ENCODE assay signal across 20 cellular contexts in the genomic region with DNA sequence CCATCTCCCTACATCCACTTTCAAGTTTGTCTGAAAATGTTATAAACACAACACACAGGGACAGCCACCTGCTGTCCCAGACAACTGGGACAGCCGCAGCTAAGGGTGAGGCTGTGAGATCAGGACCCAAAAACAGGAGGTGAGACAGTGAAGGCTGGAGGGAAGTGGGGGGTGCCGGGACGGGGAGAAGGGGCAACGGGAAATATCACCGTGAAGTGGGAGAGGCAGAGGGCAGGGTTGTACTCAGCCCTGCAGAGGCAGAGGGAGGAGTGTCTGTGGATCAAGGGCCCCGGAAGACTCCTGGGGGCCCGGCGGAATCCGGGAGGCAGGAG.
DNase-seq lines count a peak whose midpoint lies in the region; ATAC-seq and TF ChIP-seq lines count a peak whose summit lies in the region.
"Had no signal": no experiment of that assay in that cellular context is flagged by ENCODE, and none has a peak within 500 bp of the region (broad histone marks: within the 10 kb centered on the region; RNA-seq: fewer than 3 reads in every experiment).

No MANE protein-coding gene starts in this region.

- H3K4ac ChIP-seq in neuronal stem cell (ENCODE audit: low read length): no peak overlapping the region

- H3K4me3 ChIP-seq in left ventricle myocardium inferior: no peak overlapping the region
- H3K4me3 ChIP-seq in neuronal stem cell (ENCODE audit: low read length in 2 of 2): no peak overlapping the region
- H3K4me3 ChIP-seq in upper lobe of left lung: no peak overlapping the region

- H3K27me3 ChIP-seq in left ventricle myocardium inferior (ENCODE audit: low read depth): no peaks in the 10 kb centered on the region
- no peaks in the 10 kb centered on the region for H3K27me3 ChIP-seq in neuronal stem cell (ENCODE audit: control insufficient read depth in 3 of 3, insufficient read depth in 3 of 3, low read depth in 1 of 3, low read length in 3 of 3)
- no peaks in the 10 kb centered on the region for H3K27me3 ChIP-seq in upper lobe of left lung

- DNase-seq in left ventricle myocardium inferior: no peak
- DNase-seq in cardiac septum (ENCODE audit: low spot score): no peak
- DNase-seq in glutamatergic neuron: no peak
- DNase-seq in neuronal stem cell (ENCODE audit: low spot score): no peak
- no peak for DNase-seq in upper lobe of left lung
- no peak for DNase-seq in RPMI8226
- DNase-seq in HuH-7 (ENCODE audit: low spot score): no peak
- no peak for DNase-seq in activated naive CD4-positive, alpha-beta T cell treated with anti-CD3 and anti-CD28 coated beads, Interleukin-2, amount 50 U/mL, for 72 hours (ENCODE audit: low spot score in 2 of 2)
- DNase-seq: ACHN; activated CD4-positive, CD25-positive, alpha-beta regulatory T cell; activated gamma-delta T cell; GOT3; immature natural killer cell; Kasumi-1; midbrain; NCI-H1436; NK-92 treated with Interleukin-12 subunit alpha and Interleukin-12 subunit beta, amount 100 ng/mL, for 24 hours had no signal

- peak overlapping the region; percentile 71 for H3K27ac Mint-ChIP-seq in glutamatergic neuron (ENCODE audit: unreplicated experiment)
- H3K27ac Mint-ChIP-seq in activated naive CD4-positive, alpha-beta T cell treated with anti-CD3 and anti-CD28 coated beads, Interleukin-2, amount 50 U/mL, for 72 hours: peak overlapping the region in 1 of 2 donors; percentile 69
- H3K27ac Mint-ChIP-seq: stimulated activated naive CD8-positive, alpha-beta T cell treated with anti-CD3 and anti-CD28 coated beads, Interleukin-15, Interleukin-2, amounts not matched to agents 100 ng/mL and 50 ng/mL, for 24 hours; T-helper 1 cell treated with Interleukin-12 subunit alpha and Interleukin-12 subunit beta and Interleukin-4 antibody, amounts not matched to agents 30 μg/mL and 1 μg/mL, for 36 hours had no signal

- TF ChIP-seq CTCF in left ventricle myocardium inferior (IDR thresholded peaks at IDR 0.05; ENCODE audit: borderline replicate concordance): no peak
- no peak for TF ChIP-seq CTCF in glutamatergic neuron (IDR thresholded peaks at IDR 0.05; ENCODE audit: partially characterized antibody, unreplicated experiment)
- TF ChIP-seq CTCF in upper lobe of left lung (IDR thresholded peaks at IDR 0.05): no peak

- no peak overlapping the region for H2BK12ac ChIP-seq in neuronal stem cell (ENCODE audit: low read length)

- H2BK5ac ChIP-seq in neuronal stem cell (ENCODE audit: low read length): no peak overlapping the region

- intact Hi-C loops in left ventricle myocardium inferior (cut with micrococcal nuclease): no loop called here
- intact Hi-C loops in cardiac septum (cut with DNase I): no loop called here

- H3K9ac ChIP-seq in neuronal stem cell (ENCODE audit: low read depth, low read length, poor library complexity): no peak overlapping the region
- H3K9ac ChIP-seq: parathyroid adenoma had no signal

- no peaks in the 10 kb centered on the region for H3K36me3 Mint-ChIP-seq in glutamatergic neuron (ENCODE audit: unreplicated experiment)
- no peaks in the 10 kb centered on the region for H3K36me3 Mint-ChIP-seq in activated naive CD4-positive, alpha-beta T cell treated with anti-CD3 and anti-CD28 coated beads, Interleukin-2, amount 50 U/mL, for 72 hours
- H3K36me3 Mint-ChIP-seq: immature natural killer cell had no signal

- no peak overlapping the region for H3K23ac ChIP-seq in neuronal stem cell (ENCODE audit: low read depth, low read length, poor library complexity)

- no peak overlapping the region for H4K8ac ChIP-seq in neuronal stem cell (ENCODE audit: low read depth, low read length)

- no peak for ATAC-seq in upper lobe of left lung (ENCODE audit: low FRiP score in 2 of 2)
- no peak for ATAC-seq in activated naive CD4-positive, alpha-beta T cell treated with anti-CD3 and anti-CD28 coated beads, Interleukin-2, amount 50 U/mL, for 72 hours

- peak overlapping the region; percentile 59 for H3K14ac ChIP-seq in neuronal stem cell (ENCODE audit: low read length)

- peaks cover 2% of the 10 kb centered on the region for H3K79me1 ChIP-seq in neuronal stem cell (ENCODE audit: low read depth, low read length)

- H2BK15ac ChIP-seq in neuronal stem cell (ENCODE audit: low read length): no peak overlapping the region

- no peak overlapping the region for H4K91ac ChIP-seq in neuronal stem cell (ENCODE audit: low read depth, low read length, poor library complexity)

- H3K4me1 ChIP-seq in left ventricle myocardium inferior (peaks cover 100% of the 10 kb centered on the region), neuronal stem cell (ENCODE audit: control insufficient read depth in 2 of 2, insufficient read depth in 1 of 2, low read depth in 1 of 2, low read length in 2 of 2) (peaks cover 58 to 63% of the 10 kb centered on the region in 2 donors), upper lobe of left lung (peaks cover 91 to 99% (median 97%) of the 10 kb centered on the region in 4 donors)
- H3K4me1 ChIP-seq: parathyroid adenoma had no signal

- no peak overlapping the region for H3K4me2 ChIP-seq in neuronal stem cell (ENCODE audit: insufficient read depth, low read length, poor library complexity, severe bottlenecking)

- H3K27me3 Mint-ChIP-seq in glutamatergic neuron (ENCODE audit: unreplicated experiment): peaks cover 11% of the 10 kb centered on the region
- H3K27me3 Mint-ChIP-seq: stimulated activated naive CD8-positive, alpha-beta T cell treated with anti-CD3 and anti-CD28 coated beads, Interleukin-15, Interleukin-2, amounts not matched to agents 100 ng/mL and 50 ng/mL, for 24 hours had no signal

- H2AK5ac ChIP-seq in neuronal stem cell (ENCODE audit: low read depth, low read length): peak overlapping the region; percentile 15

- peak overlapping the region; percentile 32 for H2BK120ac ChIP-seq in neuronal stem cell (ENCODE audit: low read depth, low read length)

- H3K4me3 Mint-ChIP-seq in glutamatergic neuron (ENCODE audit: unreplicated experiment): peak overlapping the region; percentile 32
- H3K4me3 Mint-ChIP-seq: immature natural killer cell; stimulated activated naive CD8-positive, alpha-beta T cell treated with anti-CD3 and anti-CD28 coated beads, Interleukin-15, Interleukin-2, amounts not matched to agents 100 ng/mL and 50 ng/mL, for 24 hours; T-helper 1 cell treated with Interleukin-12 subunit alpha and Interleukin-12 subunit beta and Interleukin-4 antibody, amounts not matched to agents 30 μg/mL and 1 μg/mL, for 36 hours had no signal

- peaks cover 52% of the 10 kb centered on the region for H3K4me1 Mint-ChIP-seq in glutamatergic neuron (ENCODE audit: low read depth, unreplicated experiment)

- H3K9me3 Mint-ChIP-seq in glutamatergic neuron (ENCODE audit: unreplicated experiment): peaks cover 2% of the 10 kb centered on the region
- no peaks in the 10 kb centered on the region for H3K9me3 Mint-ChIP-seq in activated naive CD4-positive, alpha-beta T cell treated with anti-CD3 and anti-CD28 coated beads, Interleukin-2, amount 50 U/mL, for 72 hours
- H3K9me3 Mint-ChIP-seq: stimulated activated naive CD8-positive, alpha-beta T cell treated with anti-CD3 and anti-CD28 coated beads, Interleukin-15, Interleukin-2, amounts not matched to agents 100 ng/mL and 50 ng/mL, for 24 hours; T-helper 1 cell treated with Interleukin-12 subunit alpha and Interleukin-12 subunit beta and Interleukin-4 antibody, amounts not matched to agents 30 μg/mL and 1 μg/mL, for 36 hours had no signal

- peak overlapping the region; percentile 91 for H3K27ac ChIP-seq in left ventricle myocardium inferior (replicated peaks)
- no peak overlapping the region for H3K27ac ChIP-seq in neuronal stem cell (replicated peaks; ENCODE audit: low read length)
- H3K27ac ChIP-seq in upper lobe of left lung: peak overlapping the region; percentile 60 to 97 (median 84)
- H3K27ac ChIP-seq: parathyroid adenoma had no signal

- no CpG with 5 or more reads among the region's 9 CpGs for WGBS in neuronal stem cell (ENCODE audit: extremely low coverage in 2 of 2, insufficient read length in 2 of 2, insufficient replicate concordance in 1 of 2), 2 donors
- 38 to 40% methylated on average over 9 of the region's 9 CpGs for WGBS in upper lobe of left lung, 2 donors

- H2AFZ ChIP-seq in neuronal stem cell (ENCODE audit: low read length): peak overlapping the region; percentile 58
- H2AFZ ChIP-seq: parathyroid adenoma had no signal

- TF ChIP-seq EP300 in upper lobe of left lung (IDR thresholded peaks at IDR 0.05): no peak

- H3K36me3 ChIP-seq in left ventricle myocardium inferior: no peaks in the 10 kb centered on the region
- H3K36me3 ChIP-seq in neuronal stem cell (replicated peaks in 1 of 2; ENCODE audit: control insufficient read depth in 2 of 2, insufficient read depth in 2 of 2, low read length in 2 of 2): no peaks in the 10 kb centered on the region
- no peaks in the 10 kb centered on the region for H3K36me3 ChIP-seq in upper lobe of left lung

- no peaks in the 10 kb centered on the region for H3K9me3 ChIP-seq in left ventricle myocardium inferior (replicated peaks)
- H3K9me3 ChIP-seq in neuronal stem cell (replicated peaks in 1 of 2; ENCODE audit: control insufficient read depth in 2 of 2, insufficient read depth in 1 of 2, low read depth in 1 of 2, low read length in 2 of 2): no peaks in the 10 kb centered on the region
- no peaks in the 10 kb centered on the region for H3K9me3 ChIP-seq in upper lobe of left lung

- no peak for TF ChIP-seq POLR2A in upper lobe of left lung (IDR thresholded peaks at IDR 0.05)

- H3K18ac ChIP-seq in neuronal stem cell (ENCODE audit: low read length): no peak overlapping the region
